ENCODE assay signal across 9 cellular contexts in genomic region chr7:101308245-101309085, GRCh38. TPM values are rescaled to one million over a fixed set of nuclear protein-coding genes. Genes with fewer than 3 reads are reported as not detected.
DNase-seq lines count a peak whose midpoint lies in the region; ATAC-seq and TF ChIP-seq lines count a peak whose summit lies in the region.
"Had no signal": no experiment of that assay in that cellular context is flagged by ENCODE, and none has a peak within 500 bp of the region (broad histone marks: within the 10 kb centered on the region; RNA-seq: fewer than 3 reads in every experiment).

No MANE protein-coding gene starts in this region.

- peaks cover 6% of the 10 kb centered on the region for H3K4me1 ChIP-seq in lower lobe of right lung

- peak overlapping the region; percentile 53 for H3K4me3 ChIP-seq in lower lobe of right lung

- ATAC-seq in lower lobe of right lung: peak; percentile 95 to 98
- ATAC-seq in HG02588 (IDR thresholded peaks at IDR 0.05; ENCODE audit: unreplicated experiment): no peak

- H3K9me3 Mint-ChIP-seq in chondrocyte (ENCODE audit: low read depth): peaks cover 19% of the 10 kb centered on the region

- H3K27me3 ChIP-seq in lower lobe of right lung (ENCODE audit: low read depth): peaks cover 44% of the 10 kb centered on the region

- peaks cover 8% of the 10 kb centered on the region for H3K9me3 ChIP-seq in lower lobe of right lung

- peak; percentile 37 for TF ChIP-seq CTCF in chondrocyte (IDR thresholded peaks at IDR 0.05)
- TF ChIP-seq CTCF in lower lobe of right lung (IDR thresholded peaks at IDR 0.05): no peak

- no peak overlapping the region for H3K27ac ChIP-seq in lower lobe of right lung
- H3K27ac ChIP-seq: epithelial cell of prostate had no signal

- intact Hi-C loops in lower lobe of right lung (cut with DNase I): no loop called here

- peak; percentile 60 for DNase-seq in SIG-M5 treated with dmso at 0.1 percent for 504 hours (lab: John Stamatoyannopoulos, UW; ENCODE audit: unreplicated experiment)
- no peak for DNase-seq in SIG-M5 (lab: John Stamatoyannopoulos, UW)
- peak; percentile 82 for DNase-seq in SK-N-DZ (ENCODE audit: low spot score)
- no peak for DNase-seq in chondrocyte (ENCODE audit: low spot score)
- DNase-seq in lower lobe of right lung: peak; percentile 86
- peak; percentile 38 to 47 for DNase-seq in stimulated activated CD8-positive, alpha-beta memory T cell treated with anti-CD3 and anti-CD28 coated beads, Interleukin-2, amount 100 ng/mL, for 48 hours (ENCODE audit: low read depth in 2 of 2)
- DNase-seq in mesenteric fat pad (ENCODE audit: low spot score): no peak

- peaks cover 19% of the 10 kb centered on the region for H3K27me3 Mint-ChIP-seq in chondrocyte (ENCODE audit: low read depth)

- H3K4me1 Mint-ChIP-seq in chondrocyte (ENCODE audit: low read depth): peaks cover 5% of the 10 kb centered on the region

- H3K27ac Mint-ChIP-seq in chondrocyte (ENCODE audit: unreplicated experiment): peak overlapping the region; percentile 57

- H3K4me3 Mint-ChIP-seq in chondrocyte (ENCODE audit: unreplicated experiment): peak overlapping the region; percentile 74

- H3K36me3 Mint-ChIP-seq in chondrocyte (ENCODE audit: low read depth): peaks cover 9% of the 10 kb centered on the region

- no peaks in the 10 kb centered on the region for H3K36me3 ChIP-seq in lower lobe of right lung

RNA-seq across cellular contexts. Expression of gene IFT22, which starts 13.1 kb away (rescaled TPM):
- 35.7 and 36.7 TPM in 2 replicates for polyA plus RNA-seq in SK-N-DZ (2014; cell fraction: cytosol; rRNA removed)
- 7.9 and 17.6 TPM in 2 replicates for polyA plus RNA-seq in SK-N-DZ (2014; cell fraction: nucleus; rRNA removed)
- 24.3 to 33.0 TPM (median 26.8 TPM) in 3 replicates for total RNA-seq in chondrocyte
- 19.4 TPM for total RNA-seq in lower lobe of right lung
- 12.0 TPM for total RNA-seq in mesenteric fat pad

RNA-seq across cellular contexts. Expression of gene COL26A1, which starts 54.2 kb away (rescaled TPM):
- 39.1 and 48.8 TPM in 2 replicates for polyA plus RNA-seq in SK-N-DZ (2014; cell fraction: cytosol; rRNA removed)
- 25.2 and 31.3 TPM in 2 replicates for polyA plus RNA-seq in SK-N-DZ (2014; cell fraction: nucleus; rRNA removed)
- total RNA-seq in chondrocyte (102 to 156 TPM (median 155 TPM) in 3 replicates), lower lobe of right lung (0.24 TPM), mesenteric fat pad (not detected)

Comparison
In these comparisons a context has a peak if more than half of its experiments do, and no peak if none do; other contexts are left out.
1. DNase-seq: peak in SIG-M5 treated with dmso at 0.1 percent for 504 hours (single experiment), SK-N-DZ (single experiment), lower lobe of right lung (single experiment) and stimulated activated CD8-positive, alpha-beta memory T cell treated with anti-CD3 and anti-CD28 coated beads, Interleukin-2, amount 100 ng/mL, for 48 hours (2 of 2); none in SIG-M5 (single experiment), chondrocyte (single experiment) and mesenteric fat pad (single experiment).
2. RNA of gene COL26A1, which starts 54.2 kb away (total RNA-seq): 102 to 156 TPM in chondrocyte; 0.24 TPM in lower lobe of right lung (single experiment) and not detected in mesenteric fat pad (single experiment); every median in the first group is over 10 times any median in the second.